ENCODE assay signal across 25 cellular contexts in the genomic region with DNA sequence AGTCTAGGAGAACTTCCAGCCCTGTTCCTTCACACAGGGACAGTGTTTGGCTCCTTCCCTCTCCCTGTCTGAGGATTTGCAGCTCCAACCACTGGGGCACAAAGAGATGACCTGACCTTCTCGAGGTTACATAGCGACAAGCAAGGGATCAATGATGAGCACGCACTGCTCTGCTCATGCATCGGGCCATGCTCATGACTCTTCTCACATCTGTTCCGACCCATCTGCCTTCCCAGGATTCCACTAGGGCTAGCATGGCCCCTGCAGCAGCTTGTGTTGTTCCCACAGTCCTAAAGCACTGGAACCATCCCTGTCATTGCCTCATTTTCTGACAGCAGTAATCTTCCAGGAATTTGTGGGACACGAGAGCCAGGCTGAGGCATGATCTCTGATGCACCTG.
"Had no signal": no experiment of that assay in that cellular context is flagged by ENCODE, and none has a peak within 500 bp of the region (broad histone marks: within the 10 kb centered on the region; RNA-seq: fewer than 3 reads in every experiment).

No MANE protein-coding gene starts in this region.

- H3K9me3 Mint-ChIP-seq: nephron progenitor cell, WTC11 had no signal

- H3K27me3 Mint-ChIP-seq: activated naive CD8-positive, alpha-beta T cell; effector memory CD8-positive, alpha-beta T cell; T-helper 17 cell had no signal

- H3K4me1 Mint-ChIP-seq: T-helper 17 cell had no signal

- H3K27me3 ChIP-seq: gastroesophageal sphincter, heart left ventricle, ovary, spleen, suprapubic skin, tibial artery, upper lobe of right lung had no signal

- H3K27ac Mint-ChIP-seq: activated naive CD8-positive, alpha-beta T cell; effector memory CD8-positive, alpha-beta T cell; nephron progenitor cell; T-helper 17 cell; WTC11 had no signal

- H3K36me3 Mint-ChIP-seq: activated naive CD8-positive, alpha-beta T cell; WTC11 had no signal

- H3K27ac ChIP-seq: coronary artery, gastroesophageal sphincter, heart left ventricle, lower lobe of right lung, ovary, prostate gland, SK-N-MC, spleen, suprapubic skin, tibial artery, upper lobe of right lung had no signal

- H3K9me3 ChIP-seq: gastroesophageal sphincter, heart left ventricle, lower lobe of right lung, ovary, prostate gland, suprapubic skin, tibial artery, upper lobe of right lung had no signal

- DNase-seq: activated CD4-positive, alpha-beta T cell treated with anti-CD3 and anti-CD28 coated beads, Interleukin-2, amount 50 U/mL, for 1 hour; activated effector memory CD4-positive, alpha-beta T cell treated with Interleukin-2 at 50 U/mL for 16 hours; activated naive CD4-positive, alpha-beta T cell treated with Interleukin-2 at 50 U/mL for 16 hours; activated T-cell treated with anti-CD3 and anti-CD28 coated beads for 4 hours; anterior cingulate cortex; dorsolateral prefrontal cortex; effector memory CD8-positive, alpha-beta T cell; heart left ventricle; kidney glomerular epithelial cell; lower lobe of right lung; mesendoderm; nephron progenitor cell; ovary; spleen; stimulated activated naive CD4-positive, alpha-beta T cell; T-helper 17 cell; tibial artery; upper lobe of right lung had no signal

- H3K4me1 ChIP-seq: heart left ventricle, lower lobe of right lung, prostate gland, spleen, tibial artery, upper lobe of right lung had no signal

- H3K4me3 Mint-ChIP-seq: activated naive CD8-positive, alpha-beta T cell; effector memory CD8-positive, alpha-beta T cell; nephron progenitor cell; T-helper 17 cell; WTC11 had no signal

- H3K4me3 ChIP-seq: coronary artery, dorsolateral prefrontal cortex, gastroesophageal sphincter, heart left ventricle, lower lobe of right lung, ovary, prostate gland, SK-N-MC, spleen, suprapubic skin, tibial artery, upper lobe of right lung had no signal

- H3K36me3 ChIP-seq: gastroesophageal sphincter, heart left ventricle, lower lobe of right lung, ovary, prostate gland, spleen, suprapubic skin, tibial artery, upper lobe of right lung had no signal
